Comparison of ENCODE assay signal across 1 cellular context in the genomic region with DNA sequence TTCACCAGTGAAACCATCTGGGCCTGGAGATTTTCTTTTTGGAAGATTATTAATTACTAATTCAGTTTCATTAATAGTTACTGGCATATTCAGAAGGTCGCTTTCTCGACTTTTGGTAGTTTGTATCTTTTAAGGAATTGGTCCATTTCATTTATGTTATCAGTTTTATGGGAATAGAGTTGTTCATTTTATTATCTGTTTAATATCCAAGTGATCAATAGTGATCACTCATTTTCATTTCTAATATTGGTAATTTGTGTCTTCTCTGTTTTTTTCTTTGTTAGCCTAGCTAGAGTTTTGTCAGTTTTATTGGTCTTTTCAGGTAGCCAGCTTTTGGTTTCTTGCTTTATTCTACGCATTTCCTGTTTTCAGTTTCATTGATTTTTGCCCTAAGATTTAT.
A peak's percentile ranks its signal among the peaks of the same experiment; 100 is the strongest.
TF ChIP-seq lines count a peak whose summit lies in the region.

No MANE protein-coding gene starts in this region.

TF ChIP-seq in K562, 482 proteins besides CTCF, POLR2A, EP300 and RAD21:
- TF ChIP-seq FOXJ2 (tag; IDR thresholded peaks at IDR 0.05): 0 out of 2 replicates have a peak, but pooled peaks have one; percentile 39
- no peak for TF ChIP-seq MYC (IDR thresholded peaks at IDR 0.05; ENCODE audit: low read depth, low read length)
- no peak for TF ChIP-seq MYC (CRISPR knock-in tag; IDR thresholded peaks at IDR 0.05; ENCODE audit: borderline replicate concordance, low read depth)
